8 cellular contexts compared by ENCODE assay signal in the genomic region with DNA sequence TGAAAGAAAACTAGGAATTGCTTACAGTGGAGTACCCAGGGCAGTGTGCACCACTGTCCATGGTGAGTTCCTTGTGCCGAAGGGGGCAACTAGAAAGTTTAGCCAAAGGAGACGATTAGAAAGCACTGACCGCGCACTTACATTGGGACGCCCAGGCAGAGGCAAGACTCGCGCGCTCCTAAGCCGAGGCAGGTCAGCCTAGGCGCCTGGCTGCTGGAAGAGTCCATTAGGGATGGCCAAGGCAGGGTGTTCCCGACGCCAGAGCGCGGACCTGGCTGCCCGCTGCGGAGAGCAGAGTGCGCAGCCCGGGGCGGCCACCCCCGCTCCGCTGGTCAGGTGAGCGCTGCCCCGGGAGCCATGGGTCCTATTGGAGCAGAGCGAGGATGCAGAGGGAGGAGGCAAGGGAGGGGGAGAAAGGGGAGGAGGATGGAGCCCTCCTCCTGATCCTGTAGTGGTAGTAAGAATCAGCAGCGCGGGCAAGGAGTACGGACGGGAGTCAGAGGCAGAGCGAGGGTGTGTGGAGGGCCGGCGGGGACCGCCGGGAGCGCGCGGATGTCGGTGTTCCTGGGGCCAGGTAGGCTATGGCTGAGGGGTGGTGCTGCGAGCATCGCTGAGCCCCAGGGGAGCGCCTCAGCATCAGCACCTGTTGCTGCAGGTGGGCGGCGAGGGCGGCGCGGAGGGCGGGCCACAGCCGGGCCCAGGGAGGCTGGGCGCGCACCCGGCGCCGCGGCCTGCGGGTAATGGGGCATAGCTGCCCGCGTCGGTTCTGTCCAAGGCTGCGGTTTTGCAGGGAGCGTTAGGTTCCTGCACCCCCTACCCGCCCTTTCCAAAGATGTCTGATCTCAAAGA. TPM values are rescaled to one million over a fixed set of nuclear protein-coding genes. Genes with fewer than 3 reads are reported as not detected.
A peak's percentile ranks its signal among the peaks of the same experiment; 100 is the strongest.
DNase-seq lines count a peak whose midpoint lies in the region; ATAC-seq and TF ChIP-seq lines count a peak whose summit lies in the region.

A gene with protein sequence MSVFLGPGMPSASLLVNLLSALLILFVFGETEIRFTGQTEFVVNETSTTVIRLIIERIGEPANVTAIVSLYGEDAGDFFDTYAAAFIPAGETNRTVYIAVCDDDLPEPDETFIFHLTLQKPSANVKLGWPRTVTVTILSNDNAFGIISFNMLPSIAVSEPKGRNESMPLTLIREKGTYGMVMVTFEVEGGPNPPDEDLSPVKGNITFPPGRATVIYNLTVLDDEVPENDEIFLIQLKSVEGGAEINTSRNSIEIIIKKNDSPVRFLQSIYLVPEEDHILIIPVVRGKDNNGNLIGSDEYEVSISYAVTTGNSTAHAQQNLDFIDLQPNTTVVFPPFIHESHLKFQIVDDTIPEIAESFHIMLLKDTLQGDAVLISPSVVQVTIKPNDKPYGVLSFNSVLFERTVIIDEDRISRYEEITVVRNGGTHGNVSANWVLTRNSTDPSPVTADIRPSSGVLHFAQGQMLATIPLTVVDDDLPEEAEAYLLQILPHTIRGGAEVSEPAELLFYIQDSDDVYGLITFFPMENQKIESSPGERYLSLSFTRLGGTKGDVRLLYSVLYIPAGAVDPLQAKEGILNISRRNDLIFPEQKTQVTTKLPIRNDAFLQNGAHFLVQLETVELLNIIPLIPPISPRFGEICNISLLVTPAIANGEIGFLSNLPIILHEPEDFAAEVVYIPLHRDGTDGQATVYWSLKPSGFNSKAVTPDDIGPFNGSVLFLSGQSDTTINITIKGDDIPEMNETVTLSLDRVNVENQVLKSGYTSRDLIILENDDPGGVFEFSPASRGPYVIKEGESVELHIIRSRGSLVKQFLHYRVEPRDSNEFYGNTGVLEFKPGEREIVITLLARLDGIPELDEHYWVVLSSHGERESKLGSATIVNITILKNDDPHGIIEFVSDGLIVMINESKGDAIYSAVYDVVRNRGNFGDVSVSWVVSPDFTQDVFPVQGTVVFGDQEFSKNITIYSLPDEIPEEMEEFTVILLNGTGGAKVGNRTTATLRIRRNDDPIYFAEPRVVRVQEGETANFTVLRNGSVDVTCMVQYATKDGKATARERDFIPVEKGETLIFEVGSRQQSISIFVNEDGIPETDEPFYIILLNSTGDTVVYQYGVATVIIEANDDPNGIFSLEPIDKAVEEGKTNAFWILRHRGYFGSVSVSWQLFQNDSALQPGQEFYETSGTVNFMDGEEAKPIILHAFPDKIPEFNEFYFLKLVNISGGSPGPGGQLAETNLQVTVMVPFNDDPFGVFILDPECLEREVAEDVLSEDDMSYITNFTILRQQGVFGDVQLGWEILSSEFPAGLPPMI (N-terminal part only) (plus strand): TSS at position 454 of the 849 bp plus-strand sequence. CDS start 99 bp downstream, at position 553.

- no peaks in the 10 kb centered on the region for H3K4me1 ChIP-seq in Karpas-422 (ENCODE audit: low read length)
- H3K4me1 ChIP-seq in upper lobe of left lung = peaks cover 6 to 21% (median 16%) of the 10 kb centered on the region in 4 donors

- H3K27ac ChIP-seq in Karpas-422 (ENCODE audit: low read length) (no peak within 1 kb of the TSS), upper lobe of left lung (peak within 1 kb of the TSS in 2 of 4 donors; percentile 34 to 72)

- no peaks in the 10 kb centered on the region for H3K27me3 ChIP-seq in Karpas-422 (ENCODE audit: low read length)
- H3K27me3 ChIP-seq in upper lobe of left lung = peaks cover 0 to 11% (median 4%) of the 10 kb centered on the region in 4 donors

- no peaks in the 10 kb centered on the region for H3K9me2 ChIP-seq in Karpas-422 (replicated peaks; ENCODE audit: insufficient read depth, low read length)

- H3K36me3 ChIP-seq in Karpas-422 (ENCODE audit: insufficient read depth, low read length) (no peaks in the 10 kb centered on the region), upper lobe of left lung (no peaks in the 10 kb centered on the region)

- TF ChIP-seq CTCF in epithelial cell of proximal tubule (conservative IDR thresholded peaks at IDR 0.05; ENCODE audit: low read depth, low read length) (no peak), upper lobe of left lung (IDR thresholded peaks at IDR 0.05) (no peak)

- H3K9me3 ChIP-seq in Karpas-422 (ENCODE audit: low read length) (no peaks in the 10 kb centered on the region), upper lobe of left lung (no peaks in the 10 kb centered on the region)

- H4K20me1 ChIP-seq in Karpas-422 (ENCODE audit: insufficient read depth, low read depth, low read length) = no peaks in the 10 kb centered on the region

- H3K9ac ChIP-seq in Karpas-422 (ENCODE audit: low read length) = no peak within 1 kb of the TSS

- no peak for TF ChIP-seq EP300 in upper lobe of left lung (IDR thresholded peaks at IDR 0.05)

- peak; percentile 2 for DNase-seq in activated T-cell treated with anti-CD3 and anti-CD28 coated beads for 48 hours (ENCODE audit: low read depth)
- DNase-seq in activated T-cell treated with anti-CD3 and anti-CD28 coated beads for 4 hours = no peak
- peak; percentile 16 for DNase-seq in Karpas-422
- DNase-seq in SW480 (ENCODE audit: low spot score) = peak; percentile 97
- DNase-seq in epithelial cell of proximal tubule (ENCODE audit: low read depth) = peak; percentile 10
- peak; percentile 68 for DNase-seq in midbrain (lab: John Stamatoyannopoulos, UW)
- DNase-seq in upper lobe of left lung = peak; percentile 92 to 93

- peak in 3 of 4 donors; percentile 25 to 84 (median 50) for TF ChIP-seq POLR2A in upper lobe of left lung (IDR thresholded peaks at IDR 0.05)

- H3K79me2 ChIP-seq in Karpas-422 (ENCODE audit: low read length) = no peaks in the 10 kb centered on the region

- WGBS in upper lobe of left lung, 2 donors = 3% methylated on average over 34 to 47 of the region's 60 CpGs

- H3K4me2 ChIP-seq in Karpas-422 (ENCODE audit: low read depth, low read length, poor library complexity, severe bottlenecking) = no peak within 1 kb of the TSS

- ATAC-seq in upper lobe of left lung (ENCODE audit: low FRiP score in 2 of 2) (peak; percentile 93 to 99), HG02938 (IDR thresholded peaks at IDR 0.05; ENCODE audit: unreplicated experiment) (no peak)

- no peak within 1 kb of the TSS for H2AFZ ChIP-seq in Karpas-422 (ENCODE audit: low read length)

- H3K4me3 ChIP-seq in Karpas-422 (ENCODE audit: low read length) = no peak within 1 kb of the TSS
- peak within 1 kb of the TSS; percentile 57 for H3K4me3 ChIP-seq in epithelial cell of proximal tubule (ENCODE audit: low read depth, low read length)
- peak within 1 kb of the TSS in 3 of 4 donors; percentile 36 to 60 (median 55) for H3K4me3 ChIP-seq in upper lobe of left lung

RNA-seq across cellular contexts. Expression of the gene that starts here (rescaled TPM):
- total RNA-seq in Karpas-422 (2014; rRNA removed; shearing (Covaris generic); ENCODE audit: low replicate concordance) = 0.04 TPM in 1 of 2 replicates, not detected in the other
- total RNA-seq in epithelial cell of proximal tubule = 0.69 and 2.3 TPM in 2 replicates
- total RNA-seq in upper lobe of left lung = 100 to 1,000 TPM in 2 of 6 donors, 10 to 100 TPM in 4; 22.3 to 129 (median 60.4) TPM

Comparison
In these comparisons a context has a peak if more than half of its experiments do, and no peak if none do; other contexts are left out.
1. Peak in DNase-seq in Karpas-422; RNA of the gene not detected or under 1 TPM.